ENCODE assay signal across 8 cellular contexts in the genomic region with DNA sequence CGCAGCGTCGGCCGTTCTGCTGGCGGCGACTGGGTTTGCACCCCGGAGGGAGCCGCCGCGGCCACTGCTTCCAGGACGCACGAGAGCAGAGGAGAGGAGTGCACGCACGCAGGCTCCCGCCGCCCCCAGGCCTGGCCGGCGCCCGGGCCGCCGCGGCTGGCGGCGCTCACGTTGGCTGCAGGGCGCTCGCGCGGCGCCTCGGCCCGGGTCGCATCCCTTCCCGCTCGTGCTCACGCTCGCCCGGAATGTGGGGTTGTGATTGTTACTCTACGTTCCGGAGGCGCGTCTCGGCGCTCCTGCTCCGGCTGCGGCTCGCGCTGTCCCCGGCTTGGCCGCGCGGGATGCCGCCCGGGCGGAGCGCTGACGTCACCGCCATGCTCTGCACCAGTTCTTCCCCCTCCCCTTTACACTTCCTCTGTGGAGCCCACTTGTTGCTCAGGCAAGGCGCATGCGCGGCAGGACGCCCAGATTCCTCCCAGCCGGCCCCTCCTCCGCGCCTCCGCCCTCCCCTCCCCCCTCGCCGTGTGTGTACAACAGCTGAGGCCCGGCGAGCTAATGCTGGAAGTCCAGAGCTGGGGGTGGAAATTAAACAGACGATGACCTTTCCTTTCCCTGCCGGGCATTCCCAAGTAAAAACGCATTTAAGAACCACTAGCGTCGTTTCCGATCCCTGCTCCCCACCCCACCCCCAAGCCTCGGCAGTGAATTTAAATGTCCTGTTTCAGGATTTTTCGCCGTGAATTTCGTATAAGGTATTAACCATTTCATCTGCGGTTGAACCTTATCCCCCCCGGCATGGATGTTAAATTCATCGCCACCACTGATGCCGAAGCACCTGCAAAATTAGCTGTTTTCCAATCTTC. TPM values are rescaled to one million over a fixed set of nuclear protein-coding genes. Genes with fewer than 3 reads are reported as not detected.
A peak's percentile ranks its signal among the peaks of the same experiment; 100 is the strongest.
DNase-seq lines count a peak whose midpoint lies in the region; TF ChIP-seq lines count a peak whose summit lies in the region.

A gene (minus strand): TSS at position 325 of the 863 bp plus-strand sequence. CDS start 916 bp downstream, outside the sequence.

- H3K4me1 Mint-ChIP-seq in neural progenitor cell = peaks cover 65% of the 10 kb centered on the region

- H3K79me2 ChIP-seq in neural progenitor cell (ENCODE audit: low read depth) = peaks cover 26% of the 10 kb centered on the region

- H3K4me2 ChIP-seq in neural progenitor cell = peak within 1 kb of the TSS; percentile 95

- peaks cover 2% of the 10 kb centered on the region for H3K36me3 Mint-ChIP-seq in neural progenitor cell

- no peak within 1 kb of the TSS for H3K9ac ChIP-seq in neural progenitor cell

- H3K27me3 Mint-ChIP-seq in neural progenitor cell (ENCODE audit: insufficient read depth, low read depth) = peaks cover 6% of the 10 kb centered on the region

- TF ChIP-seq CTCF in HFF-Myc (IDR thresholded peaks at IDR 0.05; ENCODE audit: low read depth, low read length, missing control alignments) = no peak
- no peak for TF ChIP-seq CTCF in fibroblast of villous mesenchyme (IDR thresholded peaks at IDR 0.05; ENCODE audit: insufficient read depth, low read depth, low read length)
- no peak for TF ChIP-seq CTCF in neural progenitor cell (IDR thresholded peaks at IDR 0.05)

- peak within 1 kb of the TSS; percentile 76 for H3K27ac ChIP-seq in SJSA1
- H3K27ac ChIP-seq in neural progenitor cell = no peak within 1 kb of the TSS

- H3K27me3 ChIP-seq in SJSA1 (replicated peaks) (no peaks in the 10 kb centered on the region), neural progenitor cell (peaks cover 42% of the 10 kb centered on the region)

- peak within 1 kb of the TSS; percentile 91 for H3K27ac Mint-ChIP-seq in neural progenitor cell

- H3K4me1 ChIP-seq in SJSA1 (replicated peaks) = peaks cover 64% of the 10 kb centered on the region
- peaks cover 47% of the 10 kb centered on the region for H3K4me1 ChIP-seq in neural progenitor cell

- H2AFZ ChIP-seq in neural progenitor cell (replicated peaks) = peak within 1 kb of the TSS; percentile 52

- H3K9me3 Mint-ChIP-seq in neural progenitor cell = no peaks in the 10 kb centered on the region

- H3K4me3 ChIP-seq in HFF-Myc (replicated peaks; ENCODE audit: low read depth, low read length) (peak within 1 kb of the TSS; percentile 84), SJSA1 (peak within 1 kb of the TSS; percentile 59), fibroblast of villous mesenchyme (ENCODE audit: low read depth, low read length) (peak within 1 kb of the TSS; percentile 88), neural progenitor cell (peak within 1 kb of the TSS; percentile 63)

- H3K9me3 ChIP-seq in SJSA1 (replicated peaks) (no peaks in the 10 kb centered on the region), neural progenitor cell (ENCODE audit: low read depth) (no peaks in the 10 kb centered on the region)

- H3K4me3 Mint-ChIP-seq in neural progenitor cell = peak within 1 kb of the TSS; percentile 83

- H3K36me3 ChIP-seq in SJSA1 = peaks cover 29% of the 10 kb centered on the region
- H3K36me3 ChIP-seq in neural progenitor cell = no peaks in the 10 kb centered on the region

- DNase-seq in GM04503 (ENCODE audit: low read depth) = peak; percentile 90
- peak; percentile 93 for DNase-seq in HFF-Myc (ENCODE audit: extremely low read depth, low read depth)
- peak; percentile 93 for DNase-seq in MV-4-11 (lab: John Stamatoyannopoulos, UW)
- peak; percentile 90 to 98 for DNase-seq in SJSA1 (ENCODE audit: low read depth in 1 of 2, low spot score in 2 of 2)
- peak; percentile 87 for DNase-seq in activated gamma-delta T cell treated with anti-CD3 and anti-CD28 coated beads, Interleukin-2, amount 50 U/mL, for 16 hours (ENCODE audit: low read depth)
- peak; percentile 100 for DNase-seq in fibroblast of villous mesenchyme (ENCODE audit: low read depth)
- peak; percentile 98 for DNase-seq in neural progenitor cell (ENCODE audit: low spot score)
- DNase-seq in stromal cell of bone marrow (ENCODE audit: low read depth) = peak; percentile 96

- H4K20me1 ChIP-seq in neural progenitor cell (ENCODE audit: low read depth) = peaks cover 26% of the 10 kb centered on the region

- peaks cover 46% of the 10 kb centered on the region for H3F3A ChIP-seq in neural progenitor cell (ENCODE audit: low read depth)

RNA-seq across cellular contexts. Expression of the gene that starts here (rescaled TPM):
- 9.8 and 16.4 TPM in 2 replicates for total RNA-seq in SJSA1 (2014; rRNA removed; shearing (Covaris generic))
- 40.2 and 44.1 TPM in 2 replicates for total RNA-seq in fibroblast of villous mesenchyme
- 4.8 and 14.9 TPM in 2 replicates for total RNA-seq in neural progenitor cell (ENCODE audit: low replicate concordance)
